14 cellular contexts compared by ENCODE assay signal in genomic region chr6:42131531-42131930, GRCh38. TPM values are rescaled to one million over a fixed set of nuclear protein-coding genes. Genes with fewer than 3 reads are reported as not detected.
DNase-seq lines count a peak whose midpoint lies in the region; TF ChIP-seq lines count a peak whose summit lies in the region.
"Had no signal": no experiment of that assay in that cellular context is flagged by ENCODE, and none has a peak within 500 bp of the region (broad histone marks: within the 10 kb centered on the region; RNA-seq: fewer than 3 reads in every experiment).

No MANE protein-coding gene starts in this region.

- no peak overlapping the region for H3K23ac ChIP-seq in trophoblast cell (ENCODE audit: low read length)

- peaks cover 5 to 10% of the 10 kb centered on the region in 2 experiments for H3K36me3 ChIP-seq in trophoblast cell (ENCODE audit: control insufficient read depth in 1 of 2, insufficient read depth in 2 of 2, low read length in 2 of 2)

- H3K79me2 ChIP-seq in trophoblast cell (ENCODE audit: control insufficient read depth, insufficient read depth, low read length, poor library complexity), result no peaks in the 10 kb centered on the region

- H3K9me3 ChIP-seq in trophoblast cell (ENCODE audit: insufficient read depth, low read depth, low read length), result peaks cover 2% of the 10 kb centered on the region

- H3K79me1 ChIP-seq in trophoblast cell (ENCODE audit: low read length), result peaks cover 4% of the 10 kb centered on the region

- H2AFZ ChIP-seq in trophoblast cell (ENCODE audit: insufficient read depth, low read length, poor library complexity), result no peak overlapping the region

- H4K12ac ChIP-seq in trophoblast cell (ENCODE audit: low read depth, low read length), result no peak overlapping the region

- in situ Hi-C loops in GM13977 (cut with MboI; ENCODE audit: low pct_unique_long_range_greater_than_20kb, low sequenced_read_pairs, unreplicated experiment), result no loop called here

- H3K4ac ChIP-seq in trophoblast cell (ENCODE audit: low read depth, low read length), result no peak overlapping the region

- peak overlapping the region; percentile 4; the same call in 1 of the 2 replicates for H3K27ac ChIP-seq in RWPE1
- H3K27ac ChIP-seq in epithelial cell of prostate, result peak overlapping the region; percentile 23
- no peak overlapping the region for H3K27ac ChIP-seq in trophoblast cell (ENCODE audit: low read depth, low read length)

- no peak overlapping the region for H4K8ac ChIP-seq in trophoblast cell (ENCODE audit: low read depth, low read length)

- POLR2A ChIA-PET in RWPE1 (lab: Yijun Ruan, JAX; ENCODE audit: low non-redundant PET), result no interaction called here

- peak overlapping the region; percentile 42 for H3K14ac ChIP-seq in trophoblast cell (ENCODE audit: low read length)

- WGBS in trophoblast cell (ENCODE audit: extremely low coverage, insufficient coverage, insufficient read length), result no CpG with 5 or more reads among the region's 11 CpGs

- no peak overlapping the region for H2BK5ac ChIP-seq in trophoblast cell (ENCODE audit: low read depth, low read length, poor library complexity)

- CTCF ChIA-PET in RWPE1 (lab: Yijun Ruan, JAX), result no interaction called here

- H2BK120ac ChIP-seq in trophoblast cell (ENCODE audit: insufficient read depth, low read length, poor library complexity), result no peak overlapping the region

- DNase-seq in ELR (ENCODE audit: low read depth) (peak; percentile 90), RWPE1 (ENCODE audit: low spot score) (no peak), epithelial cell of prostate (ENCODE audit: low read depth, low spot score) (no peak), trophoblast cell (no peak), hippocampal formation (lab: John Stamatoyannopoulos, UW) (no peak), NCI-H187 treated with DMSO at 0.1 percent for 48 hours (lab: John Stamatoyannopoulos, UW) (no peak), GM13977 (ENCODE audit: low spot score) (no peak), posterior vena cava (ENCODE audit: low spot score) (no peak)
- DNase-seq: activated CD4-positive, alpha-beta T cell treated with anti-CD3 and anti-CD28 coated beads for 48 hours; activated gamma-delta T cell treated with Interleukin-2 at 50 U/mL for 16 hours; CD4-positive, CD25-positive, alpha-beta regulatory T cell; NCI-H526 had no signal

- peaks cover 6 to 9% of the 10 kb centered on the region in 2 experiments for H3K4me1 ChIP-seq in trophoblast cell (ENCODE audit: control insufficient read depth in 1 of 2, insufficient read depth in 2 of 2, low read length in 2 of 2)

- no peak overlapping the region for H2BK12ac ChIP-seq in trophoblast cell (ENCODE audit: low read length)

- H3K4me3 ChIP-seq in trophoblast cell (ENCODE audit: low read depth, low read length), result no peak overlapping the region

- peak overlapping the region; percentile 75 for H3K18ac ChIP-seq in trophoblast cell (ENCODE audit: low read length)

- no peak overlapping the region for H3K9ac ChIP-seq in trophoblast cell (ENCODE audit: low read length)

- H4K91ac ChIP-seq in trophoblast cell (ENCODE audit: low read depth, low read length), result peak overlapping the region; percentile 32

- TF ChIP-seq CTCF in RWPE1 (conservative IDR thresholded peaks at IDR 0.05; ENCODE audit: low read depth) (no peak), GM13977 (IDR thresholded peaks at IDR 0.05; ENCODE audit: extremely low read depth, insufficient read depth, missing control alignments) (no peak)

- no peaks in the 10 kb centered on the region for H3K27me3 ChIP-seq in trophoblast cell (ENCODE audit: insufficient read depth, low read length)

- no peak overlapping the region for H3K4me2 ChIP-seq in trophoblast cell (ENCODE audit: low read length)

- no peak overlapping the region for H2AK5ac ChIP-seq in trophoblast cell (ENCODE audit: low read length)

- intact Hi-C loops in posterior vena cava (cut with DNase I), result no loop called here

RNA-seq across cellular contexts. Expression of gene C6orf132, which starts 10.9 kb away (rescaled TPM):
- polyA plus RNA-seq in trophoblast cell (2013), result 12.8 and 13.7 TPM in 2 replicates
- total RNA-seq in posterior vena cava, result 1 to 10 TPM; 2.3 to 5.5 TPM
- total RNA-seq: CD4-positive, CD25-positive, alpha-beta regulatory T cell had no signal

RNA-seq across cellular contexts. Expression of gene GUCA1A, which starts 41.6 kb away (rescaled TPM):
- polyA plus RNA-seq in trophoblast cell (2013), result 1.2 and 1.7 TPM in 2 replicates
- not detected for total RNA-seq in posterior vena cava
- total RNA-seq: CD4-positive, CD25-positive, alpha-beta regulatory T cell; dermis microvascular lymphatic vessel endothelial cell; skeletal muscle tissue had no signal
- polyA plus RNA-seq: CD4-positive, CD25-positive, alpha-beta regulatory T cell had no signal
